ENCODE assay signal across 2 cellular contexts in the genomic region with DNA sequence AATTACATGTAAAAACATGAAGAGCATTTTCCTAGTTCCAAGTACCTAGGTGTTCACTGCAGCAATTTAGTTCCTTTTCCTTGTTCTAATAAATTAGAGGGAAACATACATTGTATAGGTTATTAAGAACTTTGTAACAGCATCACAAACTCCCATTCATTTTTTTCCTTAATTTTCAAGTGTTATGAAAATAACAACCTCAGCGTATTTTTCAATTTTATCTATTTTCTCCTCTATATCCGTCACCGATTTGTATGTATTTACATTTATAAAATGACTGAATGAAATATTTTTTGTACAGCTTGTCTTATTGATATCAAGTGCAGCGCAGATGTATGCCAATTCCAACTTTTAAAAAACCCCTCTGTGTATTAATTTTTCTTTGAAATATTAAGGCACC.
A peak's percentile ranks its signal among the peaks of the same experiment; 100 is the strongest.
TF ChIP-seq lines count a peak whose summit lies in the region.

No MANE protein-coding gene starts in this region.

TF ChIP-seq in A549, 52 proteins besides CTCF, POLR2A, EP300 and RAD21:
- TF ChIP-seq MAFK (IDR thresholded peaks at IDR 0.05; ENCODE audit: partially characterized antibody) (peak; percentile 59), NR3C1 (IDR thresholded peaks at IDR 0.05) (no peak)

TF ChIP-seq in H1, 55 proteins besides CTCF, POLR2A, EP300 and RAD21:
- no peak for TF ChIP-seq HDAC2 (IDR thresholded peaks at IDR 0.05; ENCODE audit: borderline replicate concordance in 1 of 2, low read depth in 2 of 2, low read length in 2 of 2)
- TF ChIP-seq PHF8 (conservative IDR thresholded peaks at IDR 0.05; ENCODE audit: low read depth, low read length): no peak
- no peak for TF ChIP-seq BACH1 (IDR thresholded peaks at IDR 0.05; ENCODE audit: low read length)
- no peak for TF ChIP-seq SUZ12 (IDR thresholded peaks at IDR 0.05; ENCODE audit: low read length)
